12 cellular contexts compared by ENCODE assay signal in genomic region chr16:585351-585750, GRCh38. TPM values are rescaled to one million over a fixed set of nuclear protein-coding genes. Genes with fewer than 3 reads are reported as not detected.
DNase-seq lines count a peak whose midpoint lies in the region; ATAC-seq and TF ChIP-seq lines count a peak whose summit lies in the region.
"Had no signal": no experiment of that assay in that cellular context is flagged by ENCODE, and none has a peak within 500 bp of the region (broad histone marks: within the 10 kb centered on the region; RNA-seq: fewer than 3 reads in every experiment).

No MANE protein-coding gene starts in this region.

- no peak overlapping the region for H3K27ac ChIP-seq in skeletal muscle tissue (ENCODE audit: low read depth, low read length)
- H3K27ac ChIP-seq: SJSA1 had no signal

- peak; percentile 8 for TF ChIP-seq CTCF in chondrocyte (IDR thresholded peaks at IDR 0.05)

- peaks cover 0 to 5% (median 0%) of the 10 kb centered on the region in 3 donors for H3K27me3 ChIP-seq in skeletal muscle tissue (ENCODE audit: control insufficient read depth in 3 of 3, insufficient read depth in 3 of 3, low read length in 3 of 3)

- ATAC-seq in activated CD8-positive, alpha-beta memory T cell treated with anti-CD3 and anti-CD28 coated beads, Interleukin-2, amount 10 ng/mL, durations not matched to agents 7 days and 5 days = no peak
- no peak for ATAC-seq in GM19023 (IDR thresholded peaks at IDR 0.05; ENCODE audit: unreplicated experiment)
- ATAC-seq: activated naive CD8-positive, alpha-beta T cell treated with anti-CD3 and anti-CD28 coated beads, Interleukin-2, amount 50 U/mL, for 24 hours had no signal

- no peak overlapping the region for H3K4me3 ChIP-seq in skeletal muscle tissue (ENCODE audit: low read length in 3 of 3)
- H3K4me3 ChIP-seq: SJSA1 had no signal

- DNase-seq in NCI-H2196 (lab: John Stamatoyannopoulos, UW; ENCODE audit: unreplicated experiment) (peak; percentile 29), NCI-H2196 treated with DMSO at 0.1 percent for 48 hours (lab: John Stamatoyannopoulos, UW; ENCODE audit: unreplicated experiment) (no peak), NCI-H1092 treated with DMSO at 0.1 percent for 48 hours (lab: John Stamatoyannopoulos, UW) (peak; percentile 20), chondrocyte (ENCODE audit: low spot score) (no peak)
- DNase-seq in stimulated activated naive CD4-positive, alpha-beta T cell treated with Interleukin-2 at 50 U/mL for 16 hours (lab: John Stamatoyannopoulos, UW) = no peak
- DNase-seq in activated CD8-positive, alpha-beta memory T cell treated with anti-CD3 and anti-CD28 coated beads, Interleukin-2, amount 10 ng/mL, durations not matched to agents 7 days and 5 days = no peak
- DNase-seq: activated naive CD8-positive, alpha-beta T cell treated with anti-CD3 and anti-CD28 coated beads, Interleukin-2, amount 50 U/mL, for 24 hours; GOT3; hippocampal formation had no signal

- no peaks in the 10 kb centered on the region for H3K36me3 Mint-ChIP-seq in chondrocyte (ENCODE audit: low read depth)
- no peaks in the 10 kb centered on the region for H3K36me3 Mint-ChIP-seq in activated CD8-positive, alpha-beta memory T cell treated with anti-CD3 and anti-CD28 coated beads, Interleukin-2, amount 10 ng/mL, durations not matched to agents 7 days and 5 days

- H3K4me3 Mint-ChIP-seq in chondrocyte (ENCODE audit: unreplicated experiment) = no peak overlapping the region
- H3K4me3 Mint-ChIP-seq in activated CD8-positive, alpha-beta memory T cell treated with anti-CD3 and anti-CD28 coated beads, Interleukin-2, amount 10 ng/mL, durations not matched to agents 7 days and 5 days = no peak overlapping the region
- H3K4me3 Mint-ChIP-seq: activated naive CD8-positive, alpha-beta T cell treated with anti-CD3 and anti-CD28 coated beads, Interleukin-2, amount 50 U/mL, for 24 hours had no signal

- no peaks in the 10 kb centered on the region for H3K9me3 ChIP-seq in skeletal muscle tissue (ENCODE audit: control insufficient read depth in 3 of 3, low read length in 3 of 3)
- H3K9me3 ChIP-seq: SJSA1 had no signal

- H3K4me1 Mint-ChIP-seq in chondrocyte (ENCODE audit: low read depth) = peaks cover 23% of the 10 kb centered on the region
- peaks cover 14% of the 10 kb centered on the region for H3K4me1 Mint-ChIP-seq in activated CD8-positive, alpha-beta memory T cell treated with anti-CD3 and anti-CD28 coated beads, Interleukin-2, amount 10 ng/mL, durations not matched to agents 7 days and 5 days

- H3K27ac Mint-ChIP-seq in chondrocyte (ENCODE audit: unreplicated experiment) = no peak overlapping the region
- H3K27ac Mint-ChIP-seq in activated CD8-positive, alpha-beta memory T cell treated with anti-CD3 and anti-CD28 coated beads, Interleukin-2, amount 10 ng/mL, durations not matched to agents 7 days and 5 days = no peak overlapping the region

- no peaks in the 10 kb centered on the region for H3K9me3 Mint-ChIP-seq in chondrocyte (ENCODE audit: low read depth)
- H3K9me3 Mint-ChIP-seq in activated CD8-positive, alpha-beta memory T cell treated with anti-CD3 and anti-CD28 coated beads, Interleukin-2, amount 10 ng/mL, durations not matched to agents 7 days and 5 days (ENCODE audit: low read depth) = no peaks in the 10 kb centered on the region
- H3K9me3 Mint-ChIP-seq: activated naive CD8-positive, alpha-beta T cell treated with anti-CD3 and anti-CD28 coated beads, Interleukin-2, amount 50 U/mL, for 24 hours had no signal

- H3K9ac ChIP-seq in skeletal muscle tissue (ENCODE audit: low read depth in 1 of 3, low read length in 3 of 3) = peak overlapping the region in 2 of 3 donors; percentile 16 to 30

- H3K27me3 Mint-ChIP-seq in chondrocyte (ENCODE audit: low read depth) = no peaks in the 10 kb centered on the region
- H3K27me3 Mint-ChIP-seq in activated CD8-positive, alpha-beta memory T cell treated with anti-CD3 and anti-CD28 coated beads, Interleukin-2, amount 10 ng/mL, durations not matched to agents 7 days and 5 days = no peaks in the 10 kb centered on the region
- H3K27me3 Mint-ChIP-seq: activated naive CD8-positive, alpha-beta T cell treated with anti-CD3 and anti-CD28 coated beads, Interleukin-2, amount 50 U/mL, for 24 hours had no signal

- peaks cover 0 to 5% (median 4%) of the 10 kb centered on the region in 3 donors for H3K36me3 ChIP-seq in skeletal muscle tissue (ENCODE audit: control insufficient read depth in 3 of 3, insufficient read depth in 3 of 3, low read length in 3 of 3)

- CTCF ChIA-PET in activated CD8-positive, alpha-beta memory T cell treated with anti-CD3 and anti-CD28 coated beads, Interleukin-2, amount 10 ng/mL, durations not matched to agents 7 days and 5 days (lab: Charles Lee) = no interaction called here

- peaks cover 32 to 52% (median 44%) of the 10 kb centered on the region in 3 donors for H3K4me1 ChIP-seq in skeletal muscle tissue (ENCODE audit: control insufficient read depth in 3 of 3, insufficient read depth in 3 of 3, low read length in 3 of 3)

RNA-seq across cellular contexts. Expression of gene RAB40C, which starts 4.5 kb away (rescaled TPM):
- total RNA-seq in chondrocyte (15.2 to 19.6 TPM (median 19.6 TPM) in 3 replicates), skeletal muscle tissue (5.7 TPM)
- 10 to 100 TPM; 13.3 to 14.0 TPM for total RNA-seq in activated CD8-positive, alpha-beta memory T cell treated with anti-CD3 and anti-CD28 coated beads, Interleukin-2, amount 10 ng/mL, durations not matched to agents 7 days and 5 days

RNA-seq across cellular contexts. Expression of gene PIGQ, which starts 15.6 kb away (rescaled TPM):
- total RNA-seq in chondrocyte (34.1 to 57.1 TPM (median 37.3 TPM) in 3 replicates), skeletal muscle tissue (11.0 TPM)
- total RNA-seq in activated CD8-positive, alpha-beta memory T cell treated with anti-CD3 and anti-CD28 coated beads, Interleukin-2, amount 10 ng/mL, durations not matched to agents 7 days and 5 days = 10 to 100 TPM; 38.8 to 41.0 TPM

RNA-seq across cellular contexts. Expression of gene NHLRC4, which starts 18.5 kb away (rescaled TPM):
- total RNA-seq in chondrocyte = not detected in 3 replicates
- 1.6 TPM for total RNA-seq in skeletal muscle tissue
- total RNA-seq in activated CD8-positive, alpha-beta memory T cell treated with anti-CD3 and anti-CD28 coated beads, Interleukin-2, amount 10 ng/mL, durations not matched to agents 7 days and 5 days = 1 to 10 TPM in 1 of 2 experiments, under 1 TPM in 1; 0.94 to 1.2 TPM

RNA-seq across cellular contexts. Expression of gene PRR35, which starts 25.2 kb away (rescaled TPM):
- total RNA-seq in chondrocyte = not detected in 3 replicates
- total RNA-seq in skeletal muscle tissue = not detected
- not detected for total RNA-seq in activated CD8-positive, alpha-beta memory T cell treated with anti-CD3 and anti-CD28 coated beads, Interleukin-2, amount 10 ng/mL, durations not matched to agents 7 days and 5 days
- total RNA-seq: SJSA1 had no signal

RNA-seq across cellular contexts. Expression of gene WFIKKN1, which starts 45.4 kb away (rescaled TPM):
- total RNA-seq in chondrocyte = 0.36 to 0.56 TPM (median 0.47 TPM) in 3 replicates
- 0.52 TPM for total RNA-seq in skeletal muscle tissue
- under 1 TPM; 0.12 to 0.23 TPM for total RNA-seq in activated CD8-positive, alpha-beta memory T cell treated with anti-CD3 and anti-CD28 coated beads, Interleukin-2, amount 10 ng/mL, durations not matched to agents 7 days and 5 days

Comparison
In these comparisons a context has a peak if more than half of its experiments do, and no peak if none do; other contexts are left out.
1. DNase-seq: peak in NCI-H2196 (single experiment) and NCI-H1092 treated with DMSO at 0.1 percent for 48 hours (single experiment); none in NCI-H2196 treated with DMSO at 0.1 percent for 48 hours (single experiment), chondrocyte (single experiment), stimulated activated naive CD4-positive, alpha-beta T cell treated with Interleukin-2 at 50 U/mL for 16 hours (single experiment) and activated CD8-positive, alpha-beta memory T cell treated with anti-CD3 and anti-CD28 coated beads, Interleukin-2, amount 10 ng/mL, durations not matched to agents 7 days and 5 days (single experiment).